Comparison of ENCODE assay signal across 13 cellular contexts in the genomic region with DNA sequence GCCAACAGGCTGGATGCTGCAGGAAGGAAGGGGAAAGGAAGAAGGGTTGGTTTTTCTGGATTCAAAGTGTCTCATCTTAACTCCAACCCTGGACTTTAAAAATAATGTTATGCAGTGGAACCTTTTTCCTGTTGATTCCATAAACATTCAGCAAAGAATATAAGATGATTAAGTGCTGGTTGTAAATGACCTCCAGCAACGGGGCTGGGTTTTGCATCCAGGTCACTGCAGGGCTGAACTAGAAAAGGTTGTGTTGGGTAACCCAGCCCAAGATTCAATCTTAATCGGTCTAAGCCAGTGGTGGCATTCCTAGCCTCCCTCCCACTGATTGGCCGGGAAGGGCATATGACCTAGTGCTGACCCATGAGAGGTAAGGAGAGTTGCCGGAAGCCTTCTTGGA. TPM values are rescaled to one million over a fixed set of nuclear protein-coding genes. Genes with fewer than 3 reads are reported as not detected.
"Had no signal": no experiment of that assay in that cellular context is flagged by ENCODE, and none has a peak within 500 bp of the region (broad histone marks: within the 10 kb centered on the region; RNA-seq: fewer than 3 reads in every experiment).

No MANE protein-coding gene starts in this region.

- H3K27me3 ChIP-seq: dorsolateral prefrontal cortex had no signal

- ATAC-seq: left colon; stimulated activated effector memory CD8-positive, alpha-beta T cell treated with anti-CD3 and anti-CD28 coated beads, Interleukin-12 subunit alpha, Interleukin-12 subunit beta, amount 100 ng/mL, for 72 hours had no signal

- FAIRE-seq: bronchial epithelial cell had no signal

- H3K27ac ChIP-seq: skin epidermis, tibial artery had no signal

- H3K9me3 ChIP-seq: tibial artery had no signal

- H3K4me3 ChIP-seq: skin epidermis, tibial artery had no signal

- H3K36me3 ChIP-seq: tibial artery had no signal

- DNase-seq: activated CD4-positive, alpha-beta memory T cell treated with anti-CD3 and anti-CD28 coated beads for 36 hours; activated naive CD8-positive, alpha-beta T cell treated with anti-CD3 and anti-CD28 coated beads, Interleukin-2, amount 10 ng/mL, durations not matched to agents 7 days and 5 days; activated T-cell treated with anti-CD3 and anti-CD28 coated beads, Interleukin-2, amount 50 U/mL, for 48 hours; anterior cingulate cortex; dorsolateral prefrontal cortex; glutamatergic neuron; left colon; retina; tibial artery had no signal

RNA-seq across cellular contexts. Expression of a gene that starts 34.2 kb away (rescaled TPM):
- polyA plus RNA-seq: neural cell had no signal
